Comparison of ENCODE assay signal across 8 cellular contexts in the genomic region with DNA sequence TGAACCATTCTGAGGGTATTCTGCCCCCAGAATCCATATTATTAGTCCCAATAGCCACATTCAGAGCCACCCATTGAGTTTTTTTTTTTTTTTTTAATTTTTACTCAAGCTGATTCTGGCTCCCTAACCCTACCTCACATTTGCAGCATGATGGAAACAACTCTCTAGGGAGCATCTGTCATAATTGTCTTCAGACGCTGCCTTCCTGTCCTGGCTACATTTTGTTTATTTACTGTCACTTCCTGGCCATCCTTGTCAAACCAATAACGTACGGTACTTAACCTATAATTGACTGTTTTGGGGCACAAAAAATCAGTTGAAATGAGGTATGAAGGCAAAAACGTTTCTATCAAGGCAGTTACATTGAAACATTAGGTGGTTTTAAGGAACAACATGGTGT. TPM values are rescaled to one million over a fixed set of nuclear protein-coding genes. Genes with fewer than 3 reads are reported as not detected.
DNase-seq lines count a peak whose midpoint lies in the region; ATAC-seq and TF ChIP-seq lines count a peak whose summit lies in the region.

No MANE protein-coding gene starts in this region.

- 30% methylated on average over 4 of the region's 4 CpGs for WGBS in esophagus muscularis mucosa

- no peak for TF ChIP-seq POLR2A in esophagus muscularis mucosa (IDR thresholded peaks at IDR 0.05; ENCODE audit: low read depth)

- TF ChIP-seq CTCF in esophagus muscularis mucosa (IDR thresholded peaks at IDR 0.05) = no peak

- no peak overlapping the region for H3K9ac ChIP-seq in subcutaneous abdominal adipose tissue (ENCODE audit: low read length in 5 of 5)

- no peak for TF ChIP-seq EP300 in esophagus muscularis mucosa (IDR thresholded peaks at IDR 0.05)

- peak overlapping the region in 3 of 4 donors; percentile 57 to 66 (median 61) for H3K4me3 ChIP-seq in esophagus muscularis mucosa
- H3K4me3 ChIP-seq in subcutaneous abdominal adipose tissue (ENCODE audit: low read depth in 1 of 5, low read length in 5 of 5) = peak overlapping the region in 3 of 5 donors; percentile 28 to 60 (median 39)

- no peak for DNase-seq in activated T-cell treated with anti-CD3 and anti-CD28 coated beads, Interleukin-2, amount 50 U/mL, for 72 hours
- no peak for DNase-seq in activated T-cell treated with anti-CD3 and anti-CD28 coated beads for 4 hours
- peak; percentile 23 for DNase-seq in NAMALWA (ENCODE audit: low spot score)
- DNase-seq in esophagus muscularis mucosa (ENCODE audit: extremely low spot score) = no peak
- no peak for DNase-seq in NOMO-1 (lab: John Stamatoyannopoulos, UW; ENCODE audit: unreplicated experiment in 2 of 2)
- no peak for DNase-seq in hypothalamus (lab: John Stamatoyannopoulos, UW)
- no peak for DNase-seq in NCI-H187 treated with DMSO at 0.1 percent for 48 hours (lab: John Stamatoyannopoulos, UW)

- peaks cover 0 to 48% (median 39%) of the 10 kb centered on the region in 4 donors for H3K4me1 ChIP-seq in esophagus muscularis mucosa
- H3K4me1 ChIP-seq in subcutaneous abdominal adipose tissue (ENCODE audit: control insufficient read depth in 5 of 5, insufficient read depth in 5 of 5, low read length in 5 of 5) = peaks cover 0 to 20% (median 10%) of the 10 kb centered on the region in 5 donors

- H3K9me3 Mint-ChIP-seq in activated T-cell treated with anti-CD3 and anti-CD28 coated beads, Interleukin-2, amount 50 U/mL, for 72 hours = no peaks in the 10 kb centered on the region

- intact Hi-C loops in esophagus muscularis mucosa (cut with DNase I) = loop anchor here (5.0 kb wide), 2 partner anchors 90 to 150 kb away; a partner anchor contains a TSS

- H3K9me3 ChIP-seq in esophagus muscularis mucosa = no peaks in the 10 kb centered on the region
- no peaks in the 10 kb centered on the region for H3K9me3 ChIP-seq in subcutaneous abdominal adipose tissue (ENCODE audit: control insufficient read depth in 5 of 5, low read length in 5 of 5)

- H3K4me3 Mint-ChIP-seq in activated T-cell treated with anti-CD3 and anti-CD28 coated beads, Interleukin-2, amount 50 U/mL, for 72 hours = peak overlapping the region; percentile 83 to 86

- H3K36me3 ChIP-seq in esophagus muscularis mucosa (peaks cover 0 to 5% (median 0%) of the 10 kb centered on the region in 4 donors), subcutaneous abdominal adipose tissue (ENCODE audit: control insufficient read depth in 5 of 5, insufficient read depth in 5 of 5, low read length in 5 of 5) (no peaks in the 10 kb centered on the region)

- ATAC-seq in activated T-cell treated with anti-CD3 and anti-CD28 coated beads, Interleukin-2, amount 50 U/mL, for 72 hours (replicated peaks in 1 of 2) = no peak

- peaks cover 81% of the 10 kb centered on the region for H3K4me1 Mint-ChIP-seq in activated T-cell treated with anti-CD3 and anti-CD28 coated beads, Interleukin-2, amount 50 U/mL, for 72 hours (ENCODE audit: low read depth)

- H3K27ac ChIP-seq in esophagus muscularis mucosa (replicated peaks in 1 of 4) (peak overlapping the region in 3 of 4 donors; percentile 15 to 78 (median 33)), subcutaneous abdominal adipose tissue (ENCODE audit: low read depth, low read length) (peak overlapping the region; percentile 81)

- H3K27me3 Mint-ChIP-seq in activated T-cell treated with anti-CD3 and anti-CD28 coated beads, Interleukin-2, amount 50 U/mL, for 72 hours (ENCODE audit: low read depth) = no peaks in the 10 kb centered on the region

- H3K36me3 Mint-ChIP-seq in activated T-cell treated with anti-CD3 and anti-CD28 coated beads, Interleukin-2, amount 50 U/mL, for 72 hours (ENCODE audit: insufficient read depth in 2 of 2) = peaks cover 2% of the 10 kb centered on the region in 2 donors

- no peaks in the 10 kb centered on the region for H3K27me3 ChIP-seq in esophagus muscularis mucosa
- H3K27me3 ChIP-seq in subcutaneous abdominal adipose tissue (ENCODE audit: control insufficient read depth in 5 of 5, insufficient read depth in 4 of 5, low read length in 5 of 5) = no peaks in the 10 kb centered on the region

- H3K27ac Mint-ChIP-seq in activated T-cell treated with anti-CD3 and anti-CD28 coated beads, Interleukin-2, amount 50 U/mL, for 72 hours = peak overlapping the region; percentile 62

RNA-seq across cellular contexts. Expression of a gene that starts 2.1 kb away (rescaled TPM):
- 1 to 10 TPM; 6.3 to 10.0 TPM for total RNA-seq in activated T-cell treated with anti-CD3 and anti-CD28 coated beads, Interleukin-2, amount 50 U/mL, for 72 hours
- 10 to 100 TPM; 10.9 to 19.5 (median 15.8) TPM for total RNA-seq in esophagus muscularis mucosa

RNA-seq across cellular contexts. Expression of a gene that starts 28.8 kb away (rescaled TPM):
- total RNA-seq in activated T-cell treated with anti-CD3 and anti-CD28 coated beads, Interleukin-2, amount 50 U/mL, for 72 hours = 10 to 100 TPM; 78.2 to 80.1 TPM
- 10 to 100 TPM; 17.9 to 37.4 (median 23.8) TPM for total RNA-seq in esophagus muscularis mucosa
